31 cellular contexts compared by ENCODE assay signal in genomic region chrX:16566571-16566970, GRCh38.
"Had no signal": no experiment of that assay in that cellular context is flagged by ENCODE, and none has a peak within 500 bp of the region (broad histone marks: within the 10 kb centered on the region; RNA-seq: fewer than 3 reads in every experiment).

No MANE protein-coding gene starts in this region.

- H3K4me1 Mint-ChIP-seq: activated B cell treated with CpG ODN at 0.5 μM for 24 hours; activated naive CD4-positive, alpha-beta T cell treated with anti-CD3 and anti-CD28 coated beads, Interleukin-2, amount 50 U/mL, for 24 hours; activated naive CD8-positive, alpha-beta T cell treated with anti-CD3 and anti-CD28 coated beads for 36 hours; activated naive CD8-positive, alpha-beta T cell treated with anti-CD3 and anti-CD28 coated beads, Interleukin-2, amount 50 U/mL, for 24 hours; brain; endodermal cell; T-helper 17 cell had no signal

- H3K9me3 Mint-ChIP-seq: activated B cell treated with CpG ODN at 0.5 μM for 24 hours; activated CD8-positive, alpha-beta T cell treated with anti-CD3 and anti-CD28 coated beads for 36 hours; activated naive CD4-positive, alpha-beta T cell treated with anti-CD3 and anti-CD28 coated beads for 36 hours; activated naive CD4-positive, alpha-beta T cell treated with anti-CD3 and anti-CD28 coated beads, Interleukin-2, amount 50 U/mL, for 24 hours; activated naive CD8-positive, alpha-beta T cell treated with anti-CD3 and anti-CD28 coated beads for 36 hours; activated naive CD8-positive, alpha-beta T cell treated with anti-CD3 and anti-CD28 coated beads, Interleukin-2, amount 50 U/mL, for 24 hours; activated T-helper 1 cell treated with anti-CD3 and anti-CD28 coated beads, Interleukin-12 subunit alpha, Interleukin-12 subunit beta, Interleukin-2, Interleukin-4 antibody, amounts not matched to agents 30 ng/mL and 10 ng/mL and 1 ng/mL, durations not matched to agents 14 hours and 24 hours and 36 hours; activated T-helper 2 cell treated with anti-CD3 and anti-CD28 coated beads, Interferon-gamma antibody, Interleukin-2, Interleukin-4, amounts not matched to agents 10 μg/mL and 5 μg/mL and 100 μg/mL, durations not matched to agents 14 hours and 24 hours and 36 hours; dendritic cell treated with granulocyte-macrophage colony-stimulating factor and Interleukin-4, amounts not matched to agents 40 ng/mL and 50 ng/mL, for 4 days; T-helper 2 cell treated with Interferon-gamma antibody and Interleukin-4, amounts not matched to agents 5 μg/mL and 100 μg/mL, for 36 hours had no signal

- DNase-seq: activated B cell treated with CpG ODN at 0.5 μM for 24 hours; activated CD4-positive, alpha-beta T cell treated with anti-CD3 and anti-CD28 coated beads for 48 hours; activated CD4-positive, alpha-beta T cell treated with anti-CD3 and anti-CD28 coated beads, Interleukin-2, amount 50 U/mL, for 1 hour; activated CD4-positive, alpha-beta T cell treated with anti-CD3 and anti-CD28 coated beads, Interleukin-2, amount 50 U/mL, for 48 hours; activated CD8-positive, alpha-beta memory T cell treated with anti-CD3 and anti-CD28 coated beads for 24 hours; activated CD8-positive, alpha-beta T cell treated with anti-CD3 and anti-CD28 coated beads for 36 hours; activated effector memory CD4-positive, alpha-beta T cell treated with anti-CD3 and anti-CD28 coated beads, Interleukin-2, amount 50 U/mL, for 16 hours; activated naive CD4-positive, alpha-beta T cell treated with anti-CD3 and anti-CD28 coated beads for 36 hours; activated naive CD8-positive, alpha-beta T cell treated with anti-CD3 and anti-CD28 coated beads for 36 hours; activated naive CD8-positive, alpha-beta T cell treated with anti-CD3 and anti-CD28 coated beads, Interleukin-2, amount 50 U/mL, for 24 hours; activated T-cell treated with anti-CD3 and anti-CD28 coated beads, Interleukin-2, amount 50 U/mL, for 48 hours; adrenal gland; amygdala; aorta; central memory CD4-positive, alpha-beta T cell; cerebellar nuclear complex; dorsolateral prefrontal cortex; effector memory CD4-positive, alpha-beta T cell; endodermal cell; foreskin fibroblast; head of caudate nucleus; T-helper 17 cell; T1000; WERI-Rb-1 had no signal

- H3K27ac Mint-ChIP-seq: activated B cell treated with CpG ODN at 0.5 μM for 24 hours; activated CD8-positive, alpha-beta T cell treated with anti-CD3 and anti-CD28 coated beads for 36 hours; activated naive CD4-positive, alpha-beta T cell treated with anti-CD3 and anti-CD28 coated beads for 36 hours; activated naive CD4-positive, alpha-beta T cell treated with anti-CD3 and anti-CD28 coated beads, Interleukin-2, amount 50 U/mL, for 24 hours; activated naive CD8-positive, alpha-beta T cell treated with anti-CD3 and anti-CD28 coated beads for 36 hours; activated naive CD8-positive, alpha-beta T cell treated with anti-CD3 and anti-CD28 coated beads, Interleukin-2, amount 50 U/mL, for 24 hours; activated T-helper 1 cell treated with anti-CD3 and anti-CD28 coated beads, Interleukin-12 subunit alpha, Interleukin-12 subunit beta, Interleukin-2, Interleukin-4 antibody, amounts not matched to agents 30 ng/mL and 10 ng/mL and 1 ng/mL, durations not matched to agents 14 hours and 24 hours and 36 hours; activated T-helper 2 cell treated with anti-CD3 and anti-CD28 coated beads, Interferon-gamma antibody, Interleukin-2, Interleukin-4, amounts not matched to agents 10 μg/mL and 5 μg/mL and 100 μg/mL, durations not matched to agents 14 hours and 24 hours and 36 hours; brain; dendritic cell treated with granulocyte-macrophage colony-stimulating factor and Interleukin-4, amounts not matched to agents 40 ng/mL and 50 ng/mL, for 4 days; endodermal cell; T-helper 17 cell; T-helper 2 cell treated with Interferon-gamma antibody and Interleukin-4, amounts not matched to agents 5 μg/mL and 100 μg/mL, for 36 hours had no signal

- H3K27me3 Mint-ChIP-seq: activated B cell treated with CpG ODN at 0.5 μM for 24 hours; activated CD8-positive, alpha-beta T cell treated with anti-CD3 and anti-CD28 coated beads for 36 hours; activated naive CD4-positive, alpha-beta T cell treated with anti-CD3 and anti-CD28 coated beads, Interleukin-2, amount 50 U/mL, for 24 hours; activated naive CD8-positive, alpha-beta T cell treated with anti-CD3 and anti-CD28 coated beads for 36 hours; activated naive CD8-positive, alpha-beta T cell treated with anti-CD3 and anti-CD28 coated beads, Interleukin-2, amount 50 U/mL, for 24 hours; brain; dendritic cell treated with granulocyte-macrophage colony-stimulating factor and Interleukin-4, amounts not matched to agents 40 ng/mL and 50 ng/mL, for 4 days; T-helper 17 cell had no signal

- FAIRE-seq: frontal cortex had no signal

- H3K36me3 Mint-ChIP-seq: activated naive CD4-positive, alpha-beta T cell treated with anti-CD3 and anti-CD28 coated beads, Interleukin-2, amount 50 U/mL, for 24 hours; activated naive CD8-positive, alpha-beta T cell treated with anti-CD3 and anti-CD28 coated beads for 36 hours; brain had no signal

- H3K4me3 Mint-ChIP-seq: activated B cell treated with CpG ODN at 0.5 μM for 24 hours; activated CD8-positive, alpha-beta T cell treated with anti-CD3 and anti-CD28 coated beads for 36 hours; activated naive CD4-positive, alpha-beta T cell treated with anti-CD3 and anti-CD28 coated beads for 36 hours; activated naive CD4-positive, alpha-beta T cell treated with anti-CD3 and anti-CD28 coated beads, Interleukin-2, amount 50 U/mL, for 24 hours; activated naive CD8-positive, alpha-beta T cell treated with anti-CD3 and anti-CD28 coated beads for 36 hours; activated naive CD8-positive, alpha-beta T cell treated with anti-CD3 and anti-CD28 coated beads, Interleukin-2, amount 50 U/mL, for 24 hours; activated T-helper 1 cell treated with anti-CD3 and anti-CD28 coated beads, Interleukin-12 subunit alpha, Interleukin-12 subunit beta, Interleukin-2, Interleukin-4 antibody, amounts not matched to agents 30 ng/mL and 10 ng/mL and 1 ng/mL, durations not matched to agents 14 hours and 24 hours and 36 hours; brain; dendritic cell treated with granulocyte-macrophage colony-stimulating factor and Interleukin-4, amounts not matched to agents 40 ng/mL and 50 ng/mL, for 4 days; endodermal cell; T-helper 17 cell; T-helper 2 cell treated with Interferon-gamma antibody and Interleukin-4, amounts not matched to agents 5 μg/mL and 100 μg/mL, for 36 hours had no signal
